Comparison of ENCODE assay signal across 1 cellular context in genomic region chr3:111590096-111590491, GRCh38.
TF ChIP-seq lines count a peak whose summit lies in the region.

No MANE protein-coding gene starts in this region.

TF ChIP-seq in GM12878, 131 proteins besides CTCF, POLR2A, EP300 and RAD21:
- no peak for TF ChIP-seq CEBPZ (IDR thresholded peaks at IDR 0.05; ENCODE audit: low read depth, low read length)
- TF ChIP-seq MEF2B (IDR thresholded peaks at IDR 0.05; ENCODE audit: partially characterized antibody, poor library complexity, severe bottlenecking): peak; percentile 12
